ENCODE assay signal across 1 cellular context in the genomic region with DNA sequence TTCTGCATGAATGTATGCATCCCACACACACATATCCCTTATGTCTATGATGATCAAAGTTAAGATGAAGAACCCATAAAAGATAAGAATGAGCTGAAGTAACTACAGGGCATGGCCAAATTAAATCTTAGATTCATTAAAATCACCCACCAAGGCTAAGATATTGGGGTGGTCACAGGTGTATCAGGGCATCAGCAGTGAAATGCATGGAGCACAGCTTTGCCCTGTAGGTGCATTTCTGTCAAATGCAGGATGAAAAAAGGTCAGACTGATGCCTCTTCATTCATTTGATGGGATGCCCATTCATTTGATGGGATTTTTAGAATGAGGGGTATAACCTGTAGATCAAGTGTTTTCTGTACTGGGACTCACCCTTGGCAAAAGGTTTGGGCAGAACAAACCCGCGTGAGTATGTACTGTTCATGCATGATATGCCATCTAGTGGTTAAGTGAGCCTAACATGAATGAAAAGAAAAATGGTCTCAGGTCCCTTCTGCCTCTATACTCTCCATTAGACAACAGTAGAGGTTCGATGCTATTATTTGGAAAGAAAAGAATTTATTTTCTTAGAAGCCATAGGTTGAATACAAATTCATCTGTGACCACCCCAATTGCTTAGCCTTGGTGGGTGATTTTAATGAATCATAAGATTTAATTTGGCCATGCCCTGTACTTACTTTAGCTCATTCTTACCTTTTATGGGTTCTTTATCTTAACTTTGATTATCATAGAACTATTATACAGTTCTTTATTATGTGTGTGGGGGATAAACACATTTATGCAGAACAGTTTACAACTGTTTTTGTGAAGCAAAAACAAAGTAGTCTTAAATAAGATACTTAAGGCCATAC.
TF ChIP-seq lines count a peak whose summit lies in the region.

No MANE protein-coding gene starts in this region.

TF ChIP-seq in HepG2, 621 proteins besides CTCF, POLR2A, EP300 and RAD21 (continued from another document):
- TF ChIP-seq, protein P1, sequence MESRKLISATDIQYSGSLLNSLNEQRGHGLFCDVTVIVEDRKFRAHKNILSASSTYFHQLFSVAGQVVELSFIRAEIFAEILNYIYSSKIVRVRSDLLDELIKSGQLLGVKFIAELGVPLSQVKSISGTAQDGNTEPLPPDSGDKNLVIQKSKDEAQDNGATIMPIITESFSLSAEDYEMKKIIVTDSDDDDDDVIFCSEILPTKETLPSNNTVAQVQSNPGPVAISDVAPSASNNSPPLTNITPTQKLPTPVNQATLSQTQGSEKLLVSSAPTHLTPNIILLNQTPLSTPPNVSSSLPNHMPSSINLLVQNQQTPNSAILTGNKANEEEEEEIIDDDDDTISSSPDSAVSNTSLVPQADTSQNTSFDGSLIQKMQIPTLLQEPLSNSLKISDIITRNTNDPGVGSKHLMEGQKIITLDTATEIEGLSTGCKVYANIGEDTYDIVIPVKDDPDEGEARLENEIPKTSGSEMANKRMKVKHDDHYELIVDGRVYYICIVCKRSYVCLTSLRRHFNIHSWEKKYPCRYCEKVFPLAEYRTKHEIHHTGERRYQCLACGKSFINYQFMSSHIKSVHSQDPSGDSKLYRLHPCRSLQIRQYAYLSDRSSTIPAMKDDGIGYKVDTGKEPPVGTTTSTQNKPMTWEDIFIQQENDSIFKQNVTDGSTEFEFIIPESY (CRISPR knock-in tag; IDR thresholded peaks at IDR 0.05): peak; percentile 50; the same call in 1 of the 2 replicates
- TF ChIP-seq SMC3 (IDR thresholded peaks at IDR 0.05; ENCODE audit: low read length) (peak; percentile 83), STAG1 (CRISPR knock-in tag; IDR thresholded peaks at IDR 0.05) (peak; percentile 86), ZNF761 (CRISPR knock-in tag; conservative IDR thresholded peaks at IDR 0.05) (no peak)
- TF ChIP-seq, protein P2, sequence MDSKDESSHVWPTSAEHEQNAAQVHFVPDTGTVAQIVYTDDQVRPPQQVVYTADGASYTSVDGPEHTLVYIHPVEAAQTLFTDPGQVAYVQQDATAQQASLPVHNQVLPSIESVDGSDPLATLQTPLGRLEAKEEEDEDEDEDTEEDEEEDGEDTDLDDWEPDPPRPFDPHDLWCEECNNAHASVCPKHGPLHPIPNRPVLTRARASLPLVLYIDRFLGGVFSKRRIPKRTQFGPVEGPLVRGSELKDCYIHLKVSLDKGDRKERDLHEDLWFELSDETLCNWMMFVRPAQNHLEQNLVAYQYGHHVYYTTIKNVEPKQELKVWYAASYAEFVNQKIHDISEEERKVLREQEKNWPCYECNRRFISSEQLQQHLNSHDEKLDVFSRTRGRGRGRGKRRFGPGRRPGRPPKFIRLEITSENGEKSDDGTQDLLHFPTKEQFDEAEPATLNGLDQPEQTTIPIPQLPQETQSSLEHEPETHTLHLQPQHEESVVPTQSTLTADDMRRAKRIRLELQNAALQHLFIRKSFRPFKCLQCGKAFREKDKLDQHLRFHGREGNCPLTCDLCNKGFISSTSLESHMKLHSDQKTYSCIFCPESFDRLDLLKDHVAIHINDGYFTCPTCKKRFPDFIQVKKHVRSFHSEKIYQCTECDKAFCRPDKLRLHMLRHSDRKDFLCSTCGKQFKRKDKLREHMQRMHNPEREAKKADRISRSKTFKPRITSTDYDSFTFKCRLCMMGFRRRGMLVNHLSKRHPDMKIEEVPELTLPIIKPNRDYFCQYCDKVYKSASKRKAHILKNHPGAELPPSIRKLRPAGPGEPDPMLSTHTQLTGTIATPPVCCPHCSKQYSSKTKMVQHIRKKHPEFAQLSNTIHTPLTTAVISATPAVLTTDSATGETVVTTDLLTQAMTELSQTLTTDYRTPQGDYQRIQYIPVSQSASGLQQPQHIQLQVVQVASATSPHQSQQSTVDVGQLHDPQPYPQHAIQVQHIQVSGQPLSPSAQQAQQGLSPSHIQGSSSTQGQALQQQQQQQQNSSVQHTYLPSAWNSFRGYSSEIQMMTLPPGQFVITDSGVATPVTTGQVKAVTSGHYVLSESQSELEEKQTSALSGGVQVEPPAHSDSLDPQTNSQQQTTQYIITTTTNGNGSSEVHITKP (CRISPR knock-in tag; IDR thresholded peaks at IDR 0.05; ENCODE audit: low read depth): no peak
TF ChIP-seq in HepG2: peak in this region for 3.
